In the genomic region with DNA sequence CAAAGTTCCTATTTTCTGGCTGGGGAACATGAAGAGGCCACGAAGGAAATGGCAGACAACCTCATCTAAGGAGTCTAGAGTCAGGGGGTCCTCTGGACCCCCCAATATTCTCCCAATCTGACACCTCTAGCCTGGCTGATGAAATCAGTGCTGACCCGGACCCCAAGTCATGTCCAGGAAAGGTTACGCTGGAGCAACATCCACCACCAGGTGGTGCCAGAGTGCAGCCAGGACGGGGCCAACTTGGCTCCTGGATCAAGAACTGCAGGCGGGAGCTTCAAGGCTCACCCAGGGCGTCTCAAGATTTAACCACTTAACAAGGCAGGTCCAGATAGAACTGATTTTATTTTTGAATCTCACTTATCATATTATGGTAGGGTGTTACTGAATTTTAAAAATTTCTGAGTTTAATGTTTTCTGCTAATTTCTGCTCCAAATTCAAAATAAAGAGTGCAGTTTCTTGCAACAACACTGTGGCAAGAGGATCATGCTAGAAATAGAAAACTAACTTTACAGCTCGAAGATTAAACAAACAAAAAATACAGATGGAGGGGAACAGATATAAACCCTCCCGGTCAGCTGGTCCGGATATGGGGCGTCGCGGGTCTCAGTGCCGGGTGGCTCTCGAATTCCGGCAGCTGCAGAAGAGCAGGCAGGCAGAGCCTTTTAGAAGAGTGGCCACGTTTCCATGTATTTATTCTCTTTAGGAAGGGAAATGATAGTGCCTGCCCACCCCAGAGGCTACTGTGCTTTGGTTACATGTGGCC, we compare ENCODE assay signal across 8 cellular contexts.
DNase-seq lines count a peak whose midpoint lies in the region; ATAC-seq and TF ChIP-seq lines count a peak whose summit lies in the region.

No MANE protein-coding gene starts in this region.

- no peaks in the 10 kb centered on the region for H3K27me3 ChIP-seq in lung (ENCODE audit: control insufficient read depth, insufficient read depth)

- peaks cover 0 to 13% of the 10 kb centered on the region in 2 donors for H3K36me3 ChIP-seq in lung (ENCODE audit: control insufficient read depth in 2 of 2, insufficient read depth in 2 of 2, low read length in 2 of 2)

- no peak overlapping the region for H3K4me3 ChIP-seq in lung

- H3K9me3 ChIP-seq in lung (ENCODE audit: control insufficient read depth in 2 of 2, insufficient read depth in 1 of 2, low read length in 1 of 2): no peaks in the 10 kb centered on the region

- TF ChIP-seq CTCF in lung (IDR thresholded peaks at IDR 0.05; ENCODE audit: control extremely low read depth, extremely low read depth): peak; percentile 86

- peaks cover 0 to 15% of the 10 kb centered on the region in 2 donors for H3K4me1 ChIP-seq in lung (ENCODE audit: control insufficient read depth in 2 of 2, insufficient read depth in 2 of 2, low read length in 2 of 2)

- no peak for ATAC-seq in lung (ENCODE audit: insufficient read depth, low FRiP score)
- ATAC-seq in HG03442 (IDR thresholded peaks at IDR 0.05; ENCODE audit: unreplicated experiment): no peak

- peak; percentile 40 for DNase-seq in COLO829 (ENCODE audit: low spot score)
- peak; percentile 28 for DNase-seq in GOT3 (lab: John Stamatoyannopoulos, UW)
- DNase-seq in NCI-H2196 treated with DMSO at 0.1 percent for 48 hours (lab: John Stamatoyannopoulos, UW; ENCODE audit: unreplicated experiment): peak; percentile 24
- peak; percentile 81 to 83 for DNase-seq in activated CD4-positive, alpha-beta T cell treated with anti-CD3 and anti-CD28 coated beads, Interleukin-2, amount 50 U/mL, for 4 hours
- DNase-seq in ecto neural progenitor cell (ENCODE audit: low spot score): peak; percentile 88
- peak; percentile 88 for DNase-seq in lung (ENCODE audit: low spot score)
- peak; percentile 75 for DNase-seq in stimulated activated CD8-positive, alpha-beta memory T cell treated with anti-CD3 and anti-CD28 coated beads, Interleukin-12 subunit alpha, Interleukin-12 subunit beta, amount 100 ng/mL, for 1 hour (ENCODE audit: low read depth)

- H3K27ac ChIP-seq in lung (ENCODE audit: low read depth in 1 of 2, low read length in 1 of 2): no peak overlapping the region

- WGBS in lung, 2 donors: 38 to 46% methylated on average over 16 of the region's 16 CpGs

Comparison
In these comparisons a context has a peak if more than half of its experiments do, and no peak if none do; other contexts are left out.
1. DNase-seq: peak in every context shown above with its lines; median percentile 88 in ecto neural progenitor cell; 88 in lung; 82 in activated CD4-positive, alpha-beta T cell treated with anti-CD3 and anti-CD28 coated beads, Interleukin-2, amount 50 U/mL, for 4 hours; 75 in stimulated activated CD8-positive, alpha-beta memory T cell treated with anti-CD3 and anti-CD28 coated beads, Interleukin-12 subunit alpha, Interleukin-12 subunit beta, amount 100 ng/mL, for 1 hour; 40 in COLO829; 28 in GOT3; 24 in NCI-H2196 treated with DMSO at 0.1 percent for 48 hours.